8 cellular contexts compared by ENCODE assay signal in genomic region chr3:71579301-71579933, GRCh38. TPM values are rescaled to one million over a fixed set of nuclear protein-coding genes. Genes with fewer than 3 reads are reported as not detected.
DNase-seq lines count a peak whose midpoint lies in the region; ATAC-seq and TF ChIP-seq lines count a peak whose summit lies in the region.

No MANE protein-coding gene starts in this region.

- no peaks in the 10 kb centered on the region for H3K9me3 Mint-ChIP-seq in nephron progenitor cell

- TF ChIP-seq CTCF in AG10803 (conservative IDR thresholded peaks at IDR 0.05; ENCODE audit: low read length) (no peak), NB4 (IDR thresholded peaks at IDR 0.05; ENCODE audit: low read depth, low read length) (no peak), choroid plexus epithelial cell (conservative IDR thresholded peaks at IDR 0.05; ENCODE audit: low read depth, low read length) (no peak), nephron progenitor cell (IDR thresholded peaks at IDR 0.05) (no peak), adrenal gland (IDR thresholded peaks at IDR 0.05) (no peak)

- peaks cover 0 to 8% of the 10 kb centered on the region in 2 donors for H3K4me1 ChIP-seq in adrenal gland (replicated peaks in 1 of 2)

- H3K36me3 Mint-ChIP-seq in nephron progenitor cell (ENCODE audit: low read depth): peaks cover 14% of the 10 kb centered on the region

- intact Hi-C loops in adrenal gland (cut with DNase I): no loop called here

- no peak for TF ChIP-seq POLR2A in NB4 (IDR thresholded peaks at IDR 0.05; ENCODE audit: extremely low read depth, insufficient read length)
- no peak for TF ChIP-seq POLR2A in adrenal gland (IDR thresholded peaks at IDR 0.05)

- peak overlapping the region; percentile 11 for H3K4me3 ChIP-seq in AG10803 (ENCODE audit: low read length)
- H3K4me3 ChIP-seq in NB4 (ENCODE audit: low read depth, low read length): peak overlapping the region; percentile 86
- peak overlapping the region; percentile 86 for H3K4me3 ChIP-seq in choroid plexus epithelial cell (ENCODE audit: low read depth, low read length)
- no peak overlapping the region for H3K4me3 ChIP-seq in adrenal gland

- no peaks in the 10 kb centered on the region for H3K27me3 ChIP-seq in adrenal gland

- no peak for ATAC-seq in HG03196 (IDR thresholded peaks at IDR 0.05; ENCODE audit: unreplicated experiment)

- no peaks in the 10 kb centered on the region for H3K9me3 ChIP-seq in adrenal gland (replicated peaks in 1 of 3)

- DNase-seq in AG10803 (ENCODE audit: low read depth) (no peak), NB4 (ENCODE audit: low read depth) (no peak), choroid plexus epithelial cell (ENCODE audit: low read depth) (no peak), nephron progenitor cell (no peak), germinal center (ENCODE audit: low spot score) (no peak), adrenal gland (no peak), mucosa of gallbladder (ENCODE audit: low spot score) (no peak)

- no peak overlapping the region for H3K27ac Mint-ChIP-seq in nephron progenitor cell

- whole genome bisulfite sequencing in adrenal gland, 4 donors: 71 to 75% (median 73%) methylated on average over 7 of the region's 7 CpGs

- H3K27me3 Mint-ChIP-seq in nephron progenitor cell (ENCODE audit: low read depth, poor library complexity): peaks cover 12% of the 10 kb centered on the region

- peak overlapping the region; percentile 92 for H3K4me3 Mint-ChIP-seq in nephron progenitor cell

- H3K36me3 ChIP-seq in adrenal gland (replicated peaks in 1 of 2): no peaks in the 10 kb centered on the region

- H3K27ac ChIP-seq in adrenal gland: no peak overlapping the region

- H3K4me1 Mint-ChIP-seq in nephron progenitor cell: peaks cover 62% of the 10 kb centered on the region

RNA-seq across cellular contexts. Expression of gene FOXP1, which starts 4.1 kb away (rescaled TPM):
- total RNA-seq in adrenal gland (10 to 100 TPM; 15.4 to 42.7 (median 30.5) TPM), mucosa of gallbladder (128 TPM)
- 10 to 100 TPM in 2 of 3 donors, 1 to 10 TPM in 1; 7.6 to 26.5 (median 12.2) TPM for polyA plus RNA-seq in adrenal gland

Comparison
In these comparisons a context has a peak if more than half of its experiments do, and no peak if none do; other contexts are left out.
1. H3K4me3 ChIP-seq: peak in AG10803 (single experiment), NB4 (single experiment) and choroid plexus epithelial cell (single experiment); none in adrenal gland (0 of 4).